1 cellular context compared by ENCODE assay signal in genomic region chr7:92325173-92325572, GRCh38.
TF ChIP-seq lines count a peak whose summit lies in the region.

No MANE protein-coding gene starts in this region.

TF ChIP-seq in K562, 482 proteins besides CTCF, POLR2A, EP300 and RAD21 (continued from another document):
- TF ChIP-seq ZBTB43 (CRISPR knock-in tag; IDR thresholded peaks at IDR 0.05), result no peak
- TF ChIP-seq HDGF (IDR thresholded peaks at IDR 0.05), result no peak
- TF ChIP-seq HDAC1 (IDR thresholded peaks at IDR 0.05), result no peak
- TF ChIP-seq GTF3C2 (IDR thresholded peaks at IDR 0.05; ENCODE audit: borderline replicate concordance, extremely low read depth, insufficient read length), result no peak
- TF ChIP-seq TAF7 (tag; IDR thresholded peaks at IDR 0.05), result no peak
